Comparison of ENCODE assay signal across 8 cellular contexts in genomic region chr10:79196470-79197461, GRCh38.
DNase-seq lines count a peak whose midpoint lies in the region; ATAC-seq and TF ChIP-seq lines count a peak whose summit lies in the region.

No MANE protein-coding gene starts in this region.

- TF ChIP-seq CTCF in PC-9 (conservative IDR thresholded peaks at IDR 0.05) (peak; percentile 98), fibroblast of villous mesenchyme (IDR thresholded peaks at IDR 0.05; ENCODE audit: insufficient read depth, low read depth, low read length) (peak; percentile 87), ovary (IDR thresholded peaks at IDR 0.05) (peak; percentile 85 to 88 (median 86)), tibial nerve (IDR thresholded peaks at IDR 0.05) (peak; percentile 79 to 94 (median 89))

- DNase-seq in EL (peak; percentile 57), PC-9 (peak; percentile 60 to 82), fibroblast of villous mesenchyme (ENCODE audit: low read depth) (peak; percentile 62), ovary (peak; percentile 72 to 87 (median 82)), tibial nerve (ENCODE audit: low spot score in 2 of 2) (peak; percentile 60 to 75)
- peak; percentile 60 for DNase-seq in activated T-helper 1 cell treated with anti-CD3 and anti-CD28 coated beads, Interleukin-12 subunit alpha, Interleukin-12 subunit beta, Interleukin-2, Interleukin-4 antibody, amounts not matched to agents 30 ng/mL and 10 ng/mL and 1 ng/mL, durations not matched to agents 14 hours and 24 hours and 36 hours (ENCODE audit: low spot score)

- no peak overlapping the region for H3K4me3 ChIP-seq in PC-9
- no peak overlapping the region for H3K4me3 ChIP-seq in fibroblast of villous mesenchyme (ENCODE audit: low read depth, low read length)
- no peak overlapping the region for H3K4me3 ChIP-seq in ovary
- H3K4me3 ChIP-seq in tibial nerve, result no peak overlapping the region

- H3K36me3 Mint-ChIP-seq in activated T-helper 1 cell treated with anti-CD3 and anti-CD28 coated beads, Interleukin-12 subunit alpha, Interleukin-12 subunit beta, Interleukin-2, Interleukin-4 antibody, amounts not matched to agents 30 ng/mL and 10 ng/mL and 1 ng/mL, durations not matched to agents 14 hours and 24 hours and 36 hours (ENCODE audit: low read depth), result no peaks in the 10 kb centered on the region

- TF ChIP-seq POLR2A in ovary (IDR thresholded peaks at IDR 0.05) (no peak), tibial nerve (IDR thresholded peaks at IDR 0.05) (no peak)

- ATAC-seq in HG02938 (IDR thresholded peaks at IDR 0.05; ENCODE audit: unreplicated experiment), result peak; percentile 44
- no peak for ATAC-seq in HG03108 (IDR thresholded peaks at IDR 0.05; ENCODE audit: unreplicated experiment)

- H3K9me3 ChIP-seq in PC-9 (ENCODE audit: insufficient read depth, low read depth) (no peaks in the 10 kb centered on the region), ovary (no peaks in the 10 kb centered on the region), tibial nerve (no peaks in the 10 kb centered on the region)

- CTCF ChIA-PET in PC-9 (lab: Charles Lee), result interaction anchor here (0.7 to 1.6 kb wide), 2 partner anchors 34 to 738 kb away, joined by 3 read pairs; no protein-coding TSS in a partner anchor

- WGBS in ovary, 3 donors, result 51 to 61% (median 54%) methylated on average over 18 of the region's 18 CpGs
- 72 to 75% methylated on average over 10 to 15 of the region's 18 CpGs for WGBS in tibial nerve, 2 donors

- H3K27ac Mint-ChIP-seq in activated T-helper 1 cell treated with anti-CD3 and anti-CD28 coated beads, Interleukin-12 subunit alpha, Interleukin-12 subunit beta, Interleukin-2, Interleukin-4 antibody, amounts not matched to agents 30 ng/mL and 10 ng/mL and 1 ng/mL, durations not matched to agents 14 hours and 24 hours and 36 hours, result no peak overlapping the region

- H3K4me1 Mint-ChIP-seq in activated T-helper 1 cell treated with anti-CD3 and anti-CD28 coated beads, Interleukin-12 subunit alpha, Interleukin-12 subunit beta, Interleukin-2, Interleukin-4 antibody, amounts not matched to agents 30 ng/mL and 10 ng/mL and 1 ng/mL, durations not matched to agents 14 hours and 24 hours and 36 hours (ENCODE audit: low read depth), result peaks cover 6% of the 10 kb centered on the region

- intact Hi-C loops in PC-9 (cut with micrococcal nuclease; ENCODE audit: unreplicated experiment) (loop anchor here (2.0 to 5.0 kb wide), 5 partner anchors 439 to 1169 kb away; partner anchors contain the start of gene POLR3A), ovary (cut with DNase I) (loop anchor here (5.0 to 10.0 kb wide), 9 partner anchors 222 to 1149 kb away; no protein-coding TSS in a partner anchor)
- intact Hi-C loops in activated T-helper 1 cell treated with anti-CD3 and anti-CD28 coated beads, Interleukin-12 subunit alpha, Interleukin-12 subunit beta, Interleukin-2, Interleukin-4 antibody, amounts not matched to agents 30 ng/mL and 10 ng/mL and 1 ng/mL, durations not matched to agents 14 hours and 24 hours and 36 hours (cut with micrococcal nuclease), result loop anchor here (5.0 to 10.0 kb wide), 3 partner anchors 259 to 939 kb away; no protein-coding TSS in a partner anchor

- H3K4me2 ChIP-seq in PC-9, result no peak overlapping the region

- no peaks in the 10 kb centered on the region for H3K36me3 ChIP-seq in PC-9 (ENCODE audit: low read depth)
- H3K36me3 ChIP-seq in ovary, result no peaks in the 10 kb centered on the region
- H3K36me3 ChIP-seq in tibial nerve, result peaks cover 0 to 15% (median 0%) of the 10 kb centered on the region in 3 donors

- H4K20me1 ChIP-seq in PC-9 (ENCODE audit: insufficient read depth), result peaks cover 4% of the 10 kb centered on the region

- no peaks in the 10 kb centered on the region for H3K27me3 ChIP-seq in PC-9 (ENCODE audit: insufficient read depth, low read depth)
- no peaks in the 10 kb centered on the region for H3K27me3 ChIP-seq in ovary
- no peaks in the 10 kb centered on the region for H3K27me3 ChIP-seq in tibial nerve

- peaks cover 19% of the 10 kb centered on the region for H3K4me1 ChIP-seq in PC-9 (replicated peaks; ENCODE audit: insufficient read depth)
- peaks cover 17% of the 10 kb centered on the region for H3K4me1 ChIP-seq in ovary (ENCODE audit: insufficient read depth)
- H3K4me1 ChIP-seq in tibial nerve, result peaks cover 0 to 53% (median 15%) of the 10 kb centered on the region in 4 donors

- BruUV-seq in PC-9 (replicated peaks; lab: Mats Ljungman, UMichigan), result no TSS peak

- no peaks in the 10 kb centered on the region for H3K9me2 ChIP-seq in PC-9 (ENCODE audit: insufficient read depth)

- no peaks in the 10 kb centered on the region for H3K79me2 ChIP-seq in PC-9 (ENCODE audit: low read depth)

- no peak overlapping the region for H3K27ac ChIP-seq in PC-9
- H3K27ac ChIP-seq in ovary, result peak overlapping the region in 1 of 2 donors; percentile 37
- peak overlapping the region in 2 of 4 donors; percentile 23 to 63 for H3K27ac ChIP-seq in tibial nerve

- no peak for TF ChIP-seq EP300 in ovary (IDR thresholded peaks at IDR 0.05)
- no peak for TF ChIP-seq EP300 in tibial nerve (IDR thresholded peaks at IDR 0.05)

- H2AFZ ChIP-seq in PC-9, result no peak overlapping the region

- H3F3A ChIP-seq in PC-9 (ENCODE audit: insufficient read depth, low read depth), result peaks cover 26% of the 10 kb centered on the region; the same call in 1 of the 2 replicates

- peaks cover 3% of the 10 kb centered on the region for H3K27me3 Mint-ChIP-seq in activated T-helper 1 cell treated with anti-CD3 and anti-CD28 coated beads, Interleukin-12 subunit alpha, Interleukin-12 subunit beta, Interleukin-2, Interleukin-4 antibody, amounts not matched to agents 30 ng/mL and 10 ng/mL and 1 ng/mL, durations not matched to agents 14 hours and 24 hours and 36 hours (ENCODE audit: insufficient read depth)

- no peak overlapping the region for H3K4me3 Mint-ChIP-seq in activated T-helper 1 cell treated with anti-CD3 and anti-CD28 coated beads, Interleukin-12 subunit alpha, Interleukin-12 subunit beta, Interleukin-2, Interleukin-4 antibody, amounts not matched to agents 30 ng/mL and 10 ng/mL and 1 ng/mL, durations not matched to agents 14 hours and 24 hours and 36 hours

- POLR2A ChIA-PET in PC-9 (lab: Charles Lee; ENCODE audit: unreplicated experiment), result no interaction called here

- no peaks in the 10 kb centered on the region for H3K9me3 Mint-ChIP-seq in activated T-helper 1 cell treated with anti-CD3 and anti-CD28 coated beads, Interleukin-12 subunit alpha, Interleukin-12 subunit beta, Interleukin-2, Interleukin-4 antibody, amounts not matched to agents 30 ng/mL and 10 ng/mL and 1 ng/mL, durations not matched to agents 14 hours and 24 hours and 36 hours
